1 cellular context compared by ENCODE assay signal in genomic region chr19:9819590-9819898, GRCh38.
TF ChIP-seq lines count a peak whose summit lies in the region.

No MANE protein-coding gene starts in this region.

TF ChIP-seq in K562, 482 proteins besides CTCF, POLR2A, EP300 and RAD21 (continued from another document and continues in another):
- TF ChIP-seq, protein P1, sequence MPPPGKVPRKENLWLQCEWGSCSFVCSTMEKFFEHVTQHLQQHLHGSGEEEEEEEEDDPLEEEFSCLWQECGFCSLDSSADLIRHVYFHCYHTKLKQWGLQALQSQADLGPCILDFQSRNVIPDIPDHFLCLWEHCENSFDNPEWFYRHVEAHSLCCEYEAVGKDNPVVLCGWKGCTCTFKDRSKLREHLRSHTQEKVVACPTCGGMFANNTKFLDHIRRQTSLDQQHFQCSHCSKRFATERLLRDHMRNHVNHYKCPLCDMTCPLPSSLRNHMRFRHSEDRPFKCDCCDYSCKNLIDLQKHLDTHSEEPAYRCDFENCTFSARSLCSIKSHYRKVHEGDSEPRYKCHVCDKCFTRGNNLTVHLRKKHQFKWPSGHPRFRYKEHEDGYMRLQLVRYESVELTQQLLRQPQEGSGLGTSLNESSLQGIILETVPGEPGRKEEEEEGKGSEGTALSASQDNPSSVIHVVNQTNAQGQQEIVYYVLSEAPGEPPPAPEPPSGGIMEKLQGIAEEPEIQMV (tag; conservative IDR thresholded peaks at IDR 0.05; ENCODE audit: low read depth) = no peak
- TF ChIP-seq ZNF280B (CRISPR knock-in tag; IDR thresholded peaks at IDR 0.05) (no peak), YY1 (IDR thresholded peaks at IDR 0.05; ENCODE audit: borderline replicate concordance in 1 of 3, control insufficient read depth in 1 of 3, extremely low read depth in 1 of 3, insufficient read depth in 3 of 3, insufficient read length in 1 of 3, insufficient replicate concordance in 2 of 3, low read depth in 1 of 3, low read length in 2 of 3) (peak in 2 of 3 experiments; percentile 47 to 53), RCOR1 (IDR thresholded peaks at IDR 0.05; ENCODE audit: borderline replicate concordance in 1 of 2, low read depth in 2 of 2, low read length in 2 of 2) (peak; percentile 21 to 98; a peak in 2 of 4 replicates), SMAD4 (CRISPR knock-in tag; conservative IDR thresholded peaks at IDR 0.05) (peak; percentile 60; the same call in 1 of the 2 replicates), NUFIP1 (IDR thresholded peaks at IDR 0.05; ENCODE audit: partially characterized antibody) (no peak), ZNF263 (CRISPR knock-in tag; IDR thresholded peaks at IDR 0.05; ENCODE audit: borderline replicate concordance) (no peak), HDAC1 (IDR thresholded peaks at IDR 0.05) (0 out of 4 replicates have a peak, but pooled peaks of 1 of the 2 experiments have one; percentile 30), ZNF41 (CRISPR knock-in tag; conservative IDR thresholded peaks at IDR 0.05) (no peak), DMBX1 (CRISPR knock-in tag; IDR thresholded peaks at IDR 0.05; ENCODE audit: borderline replicate concordance) (no peak), MTF1 (CRISPR knock-in tag; IDR thresholded peaks at IDR 0.05; ENCODE audit: borderline replicate concordance) (no peak), ZNF76 (CRISPR knock-in tag; IDR thresholded peaks at IDR 0.05; ENCODE audit: borderline replicate concordance) (no peak), STAT5B (CRISPR knock-in tag; IDR thresholded peaks at IDR 0.05) (no peak), THRAP3 (IDR thresholded peaks at IDR 0.05; ENCODE audit: borderline replicate concordance) (no peak), ZNF699 (CRISPR knock-in tag; IDR thresholded peaks at IDR 0.05; ENCODE audit: insufficient replicate concordance) (no peak), HOXB6 (CRISPR knock-in tag; IDR thresholded peaks at IDR 0.05; ENCODE audit: borderline replicate concordance) (no peak), RBM22 (IDR thresholded peaks at IDR 0.05; ENCODE audit: low read depth, low read length, poor library complexity, severe bottlenecking) (no peak), DNMT1 (IDR thresholded peaks at IDR 0.05) (no peak), MCM5 (IDR thresholded peaks at IDR 0.05; ENCODE audit: low read depth) (no peak), PCBP2 (IDR thresholded peaks at IDR 0.05; ENCODE audit: low read depth, low read length, poor library complexity, severe bottlenecking) (no peak), ZNF551 (CRISPR knock-in tag; IDR thresholded peaks at IDR 0.05) (no peak), JUND (IDR thresholded peaks at IDR 0.05; ENCODE audit: borderline replicate concordance, low read depth, low read length) (0 out of 2 replicates have a peak, but pooled peaks have one; percentile 22), JUND (tag; IDR thresholded peaks at IDR 0.05; ENCODE audit: borderline replicate concordance, low read depth, low read length) (no peak), ZNF12 (CRISPR knock-in tag; IDR thresholded peaks at IDR 0.05) (no peak), RREB1 (CRISPR knock-in tag; IDR thresholded peaks at IDR 0.05) (0 out of 2 replicates have a peak, but pooled peaks have one; percentile 55), MAZ (CRISPR knock-in tag; conservative IDR thresholded peaks at IDR 0.05 in 1 of 2, IDR thresholded peaks at IDR 0.05 in 1 of 2) (peak; percentile 18 to 60; a peak in 2 of 4 replicates), E2F6 (IDR thresholded peaks at IDR 0.05; ENCODE audit: borderline replicate concordance in 1 of 2, extremely low read depth in 1 of 2, insufficient read depth in 1 of 2, insufficient read length in 1 of 2, low read depth in 1 of 2, low read length in 1 of 2, poor library complexity in 1 of 2, severe bottlenecking in 1 of 2) (peak in 1 of 2 experiments; percentile 41), ZNF696 (CRISPR knock-in tag; conservative IDR thresholded peaks at IDR 0.05) (no peak), KAT7 (CRISPR knock-in tag; IDR thresholded peaks at IDR 0.05; ENCODE audit: borderline replicate concordance) (no peak), ZC3H4 (CRISPR knock-in tag; IDR thresholded peaks at IDR 0.05; ENCODE audit: borderline replicate concordance) (no peak), ZNF445 (CRISPR knock-in tag; IDR thresholded peaks at IDR 0.05; ENCODE audit: low read depth) (no peak), PTBP1 (IDR thresholded peaks at IDR 0.05; ENCODE audit: low read depth, low read length) (no peak), SNRNP70 (optimal IDR thresholded peaks at IDR 0.05; ENCODE audit: low read depth, low read length) (no peak), ZNF232 (CRISPR knock-in tag; IDR thresholded peaks at IDR 0.05) (no peak), HDAC2 (IDR thresholded peaks at IDR 0.05) (peak; percentile 79), ZNF668 (CRISPR knock-in tag; IDR thresholded peaks at IDR 0.05) (no peak), ETV1 (tag; conservative IDR thresholded peaks at IDR 0.05; ENCODE audit: low read depth) (no peak), ZBTB7A (IDR thresholded peaks at IDR 0.05; ENCODE audit: borderline replicate concordance, control insufficient read depth, low read depth, low read length) (peak; percentile 38; the same call in 1 of the 2 replicates), ZHX1 (conservative IDR thresholded peaks at IDR 0.05; ENCODE audit: low read length) (no peak)
- TF ChIP-seq, protein P2, sequence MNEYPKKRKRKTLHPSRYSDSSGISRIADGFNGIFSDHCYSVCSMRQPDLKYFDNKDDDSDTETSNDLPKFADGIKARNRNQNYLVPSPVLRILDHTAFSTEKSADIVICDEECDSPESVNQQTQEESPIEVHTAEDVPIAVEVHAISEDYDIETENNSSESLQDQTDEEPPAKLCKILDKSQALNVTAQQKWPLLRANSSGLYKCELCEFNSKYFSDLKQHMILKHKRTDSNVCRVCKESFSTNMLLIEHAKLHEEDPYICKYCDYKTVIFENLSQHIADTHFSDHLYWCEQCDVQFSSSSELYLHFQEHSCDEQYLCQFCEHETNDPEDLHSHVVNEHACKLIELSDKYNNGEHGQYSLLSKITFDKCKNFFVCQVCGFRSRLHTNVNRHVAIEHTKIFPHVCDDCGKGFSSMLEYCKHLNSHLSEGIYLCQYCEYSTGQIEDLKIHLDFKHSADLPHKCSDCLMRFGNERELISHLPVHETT (CRISPR knock-in tag; conservative IDR thresholded peaks at IDR 0.05 in 1 of 2, IDR thresholded peaks at IDR 0.05 in 1 of 2) = no peak
- TF ChIP-seq, protein P3, sequence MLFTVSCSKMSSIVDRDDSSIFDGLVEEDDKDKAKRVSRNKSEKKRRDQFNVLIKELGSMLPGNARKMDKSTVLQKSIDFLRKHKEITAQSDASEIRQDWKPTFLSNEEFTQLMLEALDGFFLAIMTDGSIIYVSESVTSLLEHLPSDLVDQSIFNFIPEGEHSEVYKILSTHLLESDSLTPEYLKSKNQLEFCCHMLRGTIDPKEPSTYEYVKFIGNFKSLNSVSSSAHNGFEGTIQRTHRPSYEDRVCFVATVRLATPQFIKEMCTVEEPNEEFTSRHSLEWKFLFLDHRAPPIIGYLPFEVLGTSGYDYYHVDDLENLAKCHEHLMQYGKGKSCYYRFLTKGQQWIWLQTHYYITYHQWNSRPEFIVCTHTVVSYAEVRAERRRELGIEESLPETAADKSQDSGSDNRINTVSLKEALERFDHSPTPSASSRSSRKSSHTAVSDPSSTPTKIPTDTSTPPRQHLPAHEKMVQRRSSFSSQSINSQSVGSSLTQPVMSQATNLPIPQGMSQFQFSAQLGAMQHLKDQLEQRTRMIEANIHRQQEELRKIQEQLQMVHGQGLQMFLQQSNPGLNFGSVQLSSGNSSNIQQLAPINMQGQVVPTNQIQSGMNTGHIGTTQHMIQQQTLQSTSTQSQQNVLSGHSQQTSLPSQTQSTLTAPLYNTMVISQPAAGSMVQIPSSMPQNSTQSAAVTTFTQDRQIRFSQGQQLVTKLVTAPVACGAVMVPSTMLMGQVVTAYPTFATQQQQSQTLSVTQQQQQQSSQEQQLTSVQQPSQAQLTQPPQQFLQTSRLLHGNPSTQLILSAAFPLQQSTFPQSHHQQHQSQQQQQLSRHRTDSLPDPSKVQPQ (CRISPR knock-in tag; IDR thresholded peaks at IDR 0.05; ENCODE audit: borderline replicate concordance) = no peak
- TF ChIP-seq, protein P4, sequence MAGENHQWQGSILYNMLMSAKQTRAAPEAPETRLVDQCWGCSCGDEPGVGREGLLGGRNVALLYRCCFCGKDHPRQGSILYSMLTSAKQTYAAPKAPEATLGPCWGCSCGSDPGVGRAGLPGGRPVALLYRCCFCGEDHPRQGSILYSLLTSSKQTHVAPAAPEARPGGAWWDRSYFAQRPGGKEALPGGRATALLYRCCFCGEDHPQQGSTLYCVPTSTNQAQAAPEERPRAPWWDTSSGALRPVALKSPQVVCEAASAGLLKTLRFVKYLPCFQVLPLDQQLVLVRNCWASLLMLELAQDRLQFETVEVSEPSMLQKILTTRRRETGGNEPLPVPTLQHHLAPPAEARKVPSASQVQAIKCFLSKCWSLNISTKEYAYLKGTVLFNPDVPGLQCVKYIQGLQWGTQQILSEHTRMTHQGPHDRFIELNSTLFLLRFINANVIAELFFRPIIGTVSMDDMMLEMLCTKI (IDR thresholded peaks at IDR 0.05; ENCODE audit: partially characterized antibody) = no peak
- TF ChIP-seq, protein P5, sequence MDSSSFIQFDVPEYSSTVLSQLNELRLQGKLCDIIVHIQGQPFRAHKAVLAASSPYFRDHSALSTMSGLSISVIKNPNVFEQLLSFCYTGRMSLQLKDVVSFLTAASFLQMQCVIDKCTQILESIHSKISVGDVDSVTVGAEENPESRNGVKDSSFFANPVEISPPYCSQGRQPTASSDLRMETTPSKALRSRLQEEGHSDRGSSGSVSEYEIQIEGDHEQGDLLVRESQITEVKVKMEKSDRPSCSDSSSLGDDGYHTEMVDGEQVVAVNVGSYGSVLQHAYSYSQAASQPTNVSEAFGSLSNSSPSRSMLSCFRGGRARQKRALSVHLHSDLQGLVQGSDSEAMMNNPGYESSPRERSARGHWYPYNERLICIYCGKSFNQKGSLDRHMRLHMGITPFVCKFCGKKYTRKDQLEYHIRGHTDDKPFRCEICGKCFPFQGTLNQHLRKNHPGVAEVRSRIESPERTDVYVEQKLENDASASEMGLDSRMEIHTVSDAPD (CRISPR knock-in tag; IDR thresholded peaks at IDR 0.05) = no peak
